In the genomic region with DNA sequence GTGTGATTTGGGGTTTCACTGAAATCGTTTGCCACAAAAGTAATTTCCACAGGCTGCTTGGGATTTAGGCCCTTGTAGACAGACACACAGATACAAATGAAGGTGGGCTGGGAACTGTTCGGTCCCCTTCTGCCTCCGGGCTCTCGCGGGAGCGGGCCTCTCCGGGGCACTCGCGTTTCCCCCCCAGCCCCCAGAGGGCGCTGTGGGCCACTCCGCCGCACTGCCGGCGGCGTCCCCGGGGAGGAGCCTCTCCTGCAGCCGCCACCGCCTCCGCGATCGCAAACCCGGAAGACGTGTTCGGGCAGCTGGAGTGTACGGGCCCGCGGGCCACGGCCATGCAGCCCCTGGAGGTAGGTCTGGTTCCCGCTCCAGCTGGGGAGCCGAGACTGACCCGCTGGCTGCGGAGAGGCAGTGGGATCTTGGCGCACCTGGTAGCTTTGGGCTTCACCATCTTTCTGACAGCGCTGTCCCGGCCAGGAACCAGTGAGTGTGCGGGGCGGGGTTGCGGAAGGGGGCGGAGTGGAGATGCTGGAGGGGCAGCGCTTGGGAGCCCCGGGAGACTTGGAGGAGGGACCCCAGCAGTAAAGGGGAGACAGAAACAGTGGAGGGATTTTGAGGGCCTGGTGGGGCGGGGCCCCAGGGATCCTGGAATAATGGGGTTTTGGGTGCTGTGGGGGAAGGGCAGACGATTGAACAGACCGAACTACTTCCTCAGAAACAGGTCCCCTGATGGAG, we compare ENCODE assay signal across 8 cellular contexts. TPM values are rescaled to one million over a fixed set of nuclear protein-coding genes. Genes with fewer than 3 reads are reported as not detected.
DNase-seq lines count a peak whose midpoint lies in the region; ATAC-seq and TF ChIP-seq lines count a peak whose summit lies in the region.

A gene with protein sequence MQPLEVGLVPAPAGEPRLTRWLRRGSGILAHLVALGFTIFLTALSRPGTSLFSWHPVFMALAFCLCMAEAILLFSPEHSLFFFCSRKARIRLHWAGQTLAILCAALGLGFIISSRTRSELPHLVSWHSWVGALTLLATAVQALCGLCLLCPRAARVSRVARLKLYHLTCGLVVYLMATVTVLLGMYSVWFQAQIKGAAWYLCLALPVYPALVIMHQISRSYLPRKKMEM (plus strand): TSS at position 290 of the 735 bp plus-strand sequence. CDS start 46 bp downstream, at position 336.

- no peaks in the 10 kb centered on the region for H3K4me1 Mint-ChIP-seq in endothelial cell (ENCODE audit: unreplicated experiment)

- peak within 1 kb of the TSS; percentile 56 for H3K27ac ChIP-seq in HL-60 (replicated peaks)

- TF ChIP-seq CTCF in HL-60 (IDR thresholded peaks at IDR 0.05; ENCODE audit: insufficient read depth, low read length) = peak; percentile 81
- TF ChIP-seq CTCF in endothelial cell (IDR thresholded peaks at IDR 0.05; ENCODE audit: unreplicated experiment) = peak; percentile 77

- no peaks in the 10 kb centered on the region for H3K27me3 ChIP-seq in HL-60 (ENCODE audit: insufficient read depth, poor library complexity, severe bottlenecking)
- H3K27me3 ChIP-seq in mononuclear cell (ENCODE audit: insufficient read depth, low read length) = no peaks in the 10 kb centered on the region

- H3K4me1 ChIP-seq in mononuclear cell (ENCODE audit: insufficient read depth, low read length) = peaks cover 50% of the 10 kb centered on the region

- peak within 1 kb of the TSS; percentile 96 for H3K4me3 ChIP-seq in HL-60 (replicated peaks; ENCODE audit: insufficient read depth, low read length)
- peak within 1 kb of the TSS; percentile 90 for H3K4me3 ChIP-seq in mononuclear cell (ENCODE audit: low read length)

- H3K36me3 Mint-ChIP-seq in endothelial cell (ENCODE audit: low read depth, unreplicated experiment) = peaks cover 6% of the 10 kb centered on the region

- in situ Hi-C loops in Caki2 (cut with HindIII; ENCODE audit: low pct_unique_long_range_greater_than_20kb, low sequenced_read_pairs) = no loop called here

- no peaks in the 10 kb centered on the region for H3K9me3 ChIP-seq in mononuclear cell (ENCODE audit: low read depth, low read length)

- H3K4me3 Mint-ChIP-seq in endothelial cell (ENCODE audit: unreplicated experiment) = peak within 1 kb of the TSS; percentile 94

- H3K9me3 Mint-ChIP-seq in endothelial cell (ENCODE audit: unreplicated experiment) = no peaks in the 10 kb centered on the region

- ATAC-seq in GM19455 (IDR thresholded peaks at IDR 0.05; ENCODE audit: unreplicated experiment) = peak; percentile 89

- H3K27me3 Mint-ChIP-seq in endothelial cell (ENCODE audit: unreplicated experiment) = peaks cover 3% of the 10 kb centered on the region

- no peak within 1 kb of the TSS for H3K27ac Mint-ChIP-seq in endothelial cell (ENCODE audit: unreplicated experiment)

- DNase-seq in Caki2 (ENCODE audit: low read depth) (peak; percentile 86), HL-60 (ENCODE audit: low read depth in 1 of 2, low spot score in 1 of 2) (peak; percentile 65 to 87), NOMO-1 (lab: John Stamatoyannopoulos, UW; ENCODE audit: unreplicated experiment in 2 of 2) (peak; percentile 80 to 87), endothelial cell (ENCODE audit: low spot score) (peak; percentile 98)
- DNase-seq in activated CD8-positive, alpha-beta memory T cell treated with anti-CD3 and anti-CD28 coated beads, Interleukin-2, amount 50 U/mL, for 24 hours (ENCODE audit: extremely low read depth) = peak; percentile 71
- peak; percentile 80 for DNase-seq in stimulated activated CD8-positive, alpha-beta memory T cell treated with anti-CD3 and anti-CD28 coated beads, Interleukin-4, amount 100 ng/mL, for 1 hour (ENCODE audit: low read depth in 2 of 2, low spot score in 1 of 2)

RNA-seq across cellular contexts. Expression of the gene that starts here (rescaled TPM):
- total RNA-seq in Caki2 (2014; rRNA removed; shearing (Covaris generic); ENCODE audit: low replicate concordance) = 0.32 and 1.9 TPM in 2 replicates
- 7.8 TPM for total RNA-seq in endothelial cell (ENCODE audit: unreplicated experiment)
- total RNA-seq in mononuclear cell = 7.9 TPM

Comparison
In these comparisons a context has a peak if more than half of its experiments do, and no peak if none do; other contexts are left out.
1. Peak in every context shown above with its lines: DNase-seq, ATAC-seq, H3K4me3 ChIP-seq and H3K27ac ChIP-seq.